Comparison of ENCODE assay signal across 31 cellular contexts in genomic region chr2:31124904-31125303, GRCh38.
"Had no signal": no experiment of that assay in that cellular context is flagged by ENCODE, and none has a peak within 500 bp of the region (broad histone marks: within the 10 kb centered on the region; RNA-seq: fewer than 3 reads in every experiment).

No MANE protein-coding gene starts in this region.

- H3K27ac Mint-ChIP-seq: activated B cell treated with CpG ODN at 0.5 μM for 24 hours; activated CD8-positive, alpha-beta T cell treated with anti-CD3 and anti-CD28 coated beads for 36 hours; activated naive CD8-positive, alpha-beta T cell; activated T-helper 17 cell treated with anti-CD3 and anti-CD28 coated beads, Interleukin-2, amount 50 U/mL, for 72 hours; effector memory CD8-positive, alpha-beta T cell; T-cell; T-helper 1 cell treated with Interleukin-12 subunit alpha and Interleukin-12 subunit beta and Interleukin-4 antibody, amounts not matched to agents 30 μg/mL and 1 μg/mL, for 36 hours had no signal

- H3K27me3 Mint-ChIP-seq: activated B cell treated with CpG ODN at 0.5 μM for 24 hours had no signal

- H3K4me3 ChIP-seq: esophagus squamous epithelium, gastroesophageal sphincter had no signal

- H3K4me1 ChIP-seq: esophagus squamous epithelium, gastroesophageal sphincter had no signal

- H3K4me3 Mint-ChIP-seq: activated B cell treated with CpG ODN at 0.5 μM for 24 hours; activated CD8-positive, alpha-beta T cell treated with anti-CD3 and anti-CD28 coated beads for 36 hours; activated naive CD8-positive, alpha-beta T cell; activated T-cell treated with anti-CD3 and anti-CD28 coated beads, Interleukin-2, amount 50 U/mL, for 4 hours; activated T-helper 17 cell treated with anti-CD3 and anti-CD28 coated beads, Interleukin-2, amount 50 U/mL, for 72 hours; effector memory CD8-positive, alpha-beta T cell; T-cell; T-helper 1 cell treated with Interleukin-12 subunit alpha and Interleukin-12 subunit beta and Interleukin-4 antibody, amounts not matched to agents 30 μg/mL and 1 μg/mL, for 36 hours had no signal

- DNase-seq: activated B cell treated with CpG ODN at 0.5 μM for 24 hours; activated CD4-positive, alpha-beta T cell treated with anti-CD3 and anti-CD28 coated beads for 48 hours; activated CD4-positive, alpha-beta T cell treated with anti-CD3 and anti-CD28 coated beads, Interleukin-2, amount 50 U/mL, for 1 hour; activated CD4-positive, alpha-beta T cell treated with anti-CD3 and anti-CD28 coated beads, Interleukin-2, amount 50 U/mL, for 48 hours; activated CD8-positive, alpha-beta memory T cell treated with anti-CD3 and anti-CD28 coated beads for 24 hours; activated CD8-positive, alpha-beta T cell treated with anti-CD3 and anti-CD28 coated beads for 36 hours; activated effector memory CD4-positive, alpha-beta T cell treated with Interleukin-2 at 50 U/mL for 16 hours; activated gamma-delta T cell treated with Interleukin-2 at 50 U/mL for 16 hours; activated naive CD4-positive, alpha-beta T cell treated with anti-CD3 and anti-CD28 coated beads, Interleukin-2, amount 50 U/mL, for 16 hours; activated naive CD4-positive, alpha-beta T cell treated with Interleukin-2 at 50 U/mL for 16 hours; activated T-cell treated with anti-CD3 and anti-CD28 coated beads, Interleukin-2, amount 50 U/mL, for 4 hours; amniotic stem cell; anterior cingulate cortex; brain microvascular endothelial cell; caudate nucleus; cortex of kidney; dermis blood vessel endothelial cell; effector CD4-positive, alpha-beta T cell; effector memory CD8-positive, alpha-beta T cell; erythroblast; esophagus squamous epithelium; foreskin melanocyte; SW 1271; T-cell; T1000; WERI-Rb-1 had no signal

- ATAC-seq: activated CD4-positive, CD25-positive, alpha-beta regulatory T cell treated with anti-CD3 and anti-CD28 coated beads, Interleukin-2, amount 50 U/mL, for 24 hours; activated CD8-positive, alpha-beta T cell treated with anti-CD3 and anti-CD28 coated beads for 36 hours; activated T-helper 17 cell treated with anti-CD3 and anti-CD28 coated beads, Interleukin-2, amount 50 U/mL, for 72 hours; effector memory CD8-positive, alpha-beta T cell; gastroesophageal sphincter; T-cell had no signal

- H3K4me1 Mint-ChIP-seq: activated B cell treated with CpG ODN at 0.5 μM for 24 hours; activated T-helper 17 cell treated with anti-CD3 and anti-CD28 coated beads, Interleukin-2, amount 50 U/mL, for 72 hours; T-cell had no signal

- H3K27ac ChIP-seq: brain microvascular endothelial cell, esophagus squamous epithelium, gastroesophageal sphincter, WERI-Rb-1 had no signal

- H3K27me3 ChIP-seq: brain microvascular endothelial cell, esophagus squamous epithelium had no signal

- H3K9me3 Mint-ChIP-seq: activated B cell treated with CpG ODN at 0.5 μM for 24 hours; activated CD8-positive, alpha-beta T cell treated with anti-CD3 and anti-CD28 coated beads for 36 hours; activated T-cell treated with anti-CD3 and anti-CD28 coated beads, Interleukin-2, amount 50 U/mL, for 4 hours; activated T-helper 17 cell treated with anti-CD3 and anti-CD28 coated beads, Interleukin-2, amount 50 U/mL, for 72 hours; effector memory CD8-positive, alpha-beta T cell; T-cell; T-helper 1 cell treated with Interleukin-12 subunit alpha and Interleukin-12 subunit beta and Interleukin-4 antibody, amounts not matched to agents 30 μg/mL and 1 μg/mL, for 36 hours had no signal

- H3K36me3 Mint-ChIP-seq: activated naive CD8-positive, alpha-beta T cell; T-cell had no signal

- H3K9me3 ChIP-seq: esophagus squamous epithelium, gastroesophageal sphincter had no signal

- H3K36me3 ChIP-seq: brain microvascular endothelial cell, gastroesophageal sphincter, WERI-Rb-1 had no signal
